Comparison of ENCODE assay signal across 6 cellular contexts in the genomic region with DNA sequence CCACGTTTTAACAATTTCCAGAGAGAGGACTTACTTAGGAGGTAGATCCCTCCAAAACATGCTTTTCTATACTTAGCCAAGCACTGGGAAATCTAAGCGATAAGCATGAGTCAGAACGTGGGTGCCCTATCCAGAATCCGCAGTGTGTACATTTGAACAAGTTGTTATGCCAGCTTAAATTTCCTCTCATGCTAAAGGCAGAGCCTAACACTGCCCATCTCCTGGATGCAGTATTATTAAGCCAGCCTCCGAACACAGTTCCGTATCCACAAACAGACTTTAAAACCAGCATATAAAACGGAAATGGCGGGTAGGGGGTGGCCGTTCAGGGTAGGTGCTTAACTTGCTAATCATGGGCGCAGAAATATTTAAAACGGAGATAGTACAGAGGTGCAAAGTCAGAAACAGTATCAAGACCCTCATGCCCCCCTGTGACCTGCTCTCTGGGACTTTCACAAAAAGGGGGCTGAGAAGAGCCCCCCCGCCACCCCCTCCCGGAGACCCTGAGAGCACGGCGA. TPM values are rescaled to one million over a fixed set of nuclear protein-coding genes. Genes with fewer than 3 reads are reported as not detected.
DNase-seq lines count a peak whose midpoint lies in the region; ATAC-seq, FAIRE-seq and TF ChIP-seq lines count a peak whose summit lies in the region.

No MANE protein-coding gene starts in this region.

- DNase-seq in H54 (ENCODE audit: insufficient read length, low spot score) (peak; percentile 14), fibroblast of pulmonary artery (ENCODE audit: low read depth) (peak; percentile 73), gastrocnemius medialis (no peak)

- no peaks in the 10 kb centered on the region for H4K20me1 ChIP-seq in OCI-LY3 (ENCODE audit: insufficient read depth, low read length)

- H3K27ac ChIP-seq in OCI-LY3 (ENCODE audit: low read length) (peak overlapping the region; percentile 56; the same call in 1 of the 2 replicates), gastrocnemius medialis (peak overlapping the region in 2 of 4 donors; percentile 27 to 43)

- H3K9me3 ChIP-seq in OCI-LY3 (ENCODE audit: insufficient read depth, low read length) (peaks cover 3% of the 10 kb centered on the region; the same call in 1 of the 2 replicates), gastrocnemius medialis (no peaks in the 10 kb centered on the region)

- H3K4me3 ChIP-seq in OCI-LY3 (ENCODE audit: low read length) (peak overlapping the region; percentile 90), fibroblast of pulmonary artery (replicated peaks; ENCODE audit: low read depth, low read length) (peak overlapping the region; percentile 52), gastrocnemius medialis (peak overlapping the region; percentile 51 to 65 (median 60))

- peak overlapping the region; percentile 82 for H3K9ac ChIP-seq in OCI-LY3 (ENCODE audit: low read length)

- H3K27me3 ChIP-seq in OCI-LY3 (ENCODE audit: low read depth, low read length) (no peaks in the 10 kb centered on the region), gastrocnemius medialis (peaks cover 0 to 14% (median 0%) of the 10 kb centered on the region in 3 donors)

- intact Hi-C loops in gastrocnemius medialis (cut with DNase I; ENCODE audit: low total_unique reads), result no loop called here

- ATAC-seq in gastrocnemius medialis, result peak; percentile 14 to 35
- no peak for ATAC-seq in GM19397 (IDR thresholded peaks at IDR 0.05; ENCODE audit: unreplicated experiment)
- ATAC-seq in GM18909 (IDR thresholded peaks at IDR 0.05; ENCODE audit: poor library complexity, unreplicated experiment), result no peak

- H3K36me3 ChIP-seq in OCI-LY3 (replicated peaks; ENCODE audit: low read depth, low read length) (no peaks in the 10 kb centered on the region), gastrocnemius medialis (no peaks in the 10 kb centered on the region)

- FAIRE-seq in H54 (lab: Jason Lieb, UNC), result peak; percentile 87

- H2AFZ ChIP-seq in OCI-LY3 (ENCODE audit: low read depth, low read length), result peak overlapping the region; percentile 87

- H3K79me2 ChIP-seq in OCI-LY3 (ENCODE audit: low read length), result no peaks in the 10 kb centered on the region

- H3K4me2 ChIP-seq in OCI-LY3 (ENCODE audit: low read length), result peak overlapping the region; percentile 98

- TF ChIP-seq CTCF in OCI-LY3 (IDR thresholded peaks at IDR 0.05; ENCODE audit: low read depth, low read length), result no peak
- no peak for TF ChIP-seq CTCF in fibroblast of pulmonary artery (IDR thresholded peaks at IDR 0.05; ENCODE audit: low read length, missing control alignments)
- TF ChIP-seq CTCF in gastrocnemius medialis (IDR thresholded peaks at IDR 0.05 in 4 of 5, conservative IDR thresholded peaks at IDR 0.05 in 1 of 5), result no peak

- in situ Hi-C loops in gastrocnemius medialis (cut with MboI; ENCODE audit: low sequenced_read_pairs in 4 of 4), result no loop called here

- no peak for TF ChIP-seq POLR2A in H54 (IDR thresholded peaks at IDR 0.05; ENCODE audit: low read depth, low read length)
- no peak for TF ChIP-seq POLR2A in gastrocnemius medialis (IDR thresholded peaks at IDR 0.05)

- H3K4me1 ChIP-seq in OCI-LY3 (ENCODE audit: low read length) (peaks cover 6% of the 10 kb centered on the region; the same call in 1 of the 2 replicates), gastrocnemius medialis (peaks cover 5 to 23% of the 10 kb centered on the region in 2 donors)

RNA-seq across cellular contexts. Expression of a gene that starts 1.0 kb away (rescaled TPM):
- under 1 TPM in 1 of 4 donors, not detected in 3; 0.13 TPM for total RNA-seq in gastrocnemius medialis

RNA-seq across cellular contexts. Expression of a gene that starts 1.0 kb away (rescaled TPM):
- 1 to 10 TPM in 2 of 4 donors, not detected in 2; 1.2 to 1.3 TPM for total RNA-seq in gastrocnemius medialis

RNA-seq across cellular contexts. Expression of a gene that starts 38.5 kb away (rescaled TPM):
- 10 to 100 TPM; 12.0 to 20.2 (median 14.7) TPM for total RNA-seq in gastrocnemius medialis

RNA-seq across cellular contexts. Expression of a gene that starts 42.3 kb away (rescaled TPM):
- 1 to 10 TPM in 1 of 4 donors, under 1 TPM in 3; 0.38 to 5.8 (median 0.92) TPM for total RNA-seq in gastrocnemius medialis

RNA-seq across cellular contexts. Expression of a gene that starts 46.8 kb away (rescaled TPM):
- 100 to 1,000 TPM in 1 of 4 donors, 10 to 100 TPM in 3; 12.0 to 143 (median 24.0) TPM for total RNA-seq in gastrocnemius medialis

Comparison
In these comparisons a context has a peak if more than half of its experiments do, and no peak if none do; other contexts are left out.
1. DNase-seq: peak in H54 (single experiment) and fibroblast of pulmonary artery (single experiment); none in gastrocnemius medialis (0 of 2).
2. ATAC-seq: peak in gastrocnemius medialis (2 of 2); none in GM19397 (single experiment) and GM18909 (single experiment).
3. Peak in every context shown above with its lines, with median percentiles within 50 percentile points of each other: H3K4me3 ChIP-seq.